ENCODE assay signal across 8 cellular contexts in genomic region chr17:58755577-58756245, GRCh38. TPM values are rescaled to one million over a fixed set of nuclear protein-coding genes. Genes with fewer than 3 reads are reported as not detected.
DNase-seq lines count a peak whose midpoint lies in the region; ATAC-seq, FAIRE-seq and TF ChIP-seq lines count a peak whose summit lies in the region.

Gene PPM1E (plus strand): TSS chr17:58755854.

- peak within 1 kb of the TSS; percentile 98 for H3K4me2 ChIP-seq in MM.1S (ENCODE audit: low read depth, low read length)

- H3K9me3 Mint-ChIP-seq in activated naive CD8-positive, alpha-beta T cell (ENCODE audit: low read depth) = no peaks in the 10 kb centered on the region

- peak; percentile 96 for DNase-seq in ELF-1 (ENCODE audit: low read depth, low spot score)
- DNase-seq in MM.1S = peak; percentile 42
- DNase-seq in SHP77 treated with DMSO at 0.1 percent for 48 hours (lab: John Stamatoyannopoulos, UW) = peak; percentile 31
- DNase-seq in heart right ventricle = peak; percentile 21 to 34
- peak; percentile 11 to 78 (median 38) for DNase-seq in pancreas
- DNase-seq in uterus = peak; percentile 28 to 30
- no peak for DNase-seq in GF-D8 (lab: John Stamatoyannopoulos, UW)

- no peak for FAIRE-seq in pancreas (lab: Jason Lieb, UNC)

- 1% methylated on average over 70 to 71 of the region's 71 CpGs for WGBS in heart right ventricle, 2 donors
- WGBS in pancreas, 2 donors = 1 to 2% methylated on average over 56 to 71 of the region's 71 CpGs

- no peaks in the 10 kb centered on the region for H4K20me1 ChIP-seq in MM.1S (ENCODE audit: insufficient read depth, low read length)

- intact Hi-C loops in heart right ventricle (cut with DNase I) (no loop called here), pancreas (cut with DNase I) (no loop called here), uterus (cut with DNase I; ENCODE audit: low total_unique reads) (no loop called here)

- H3K9me2 ChIP-seq in MM.1S (replicated peaks; ENCODE audit: insufficient read depth, low read length) = no peaks in the 10 kb centered on the region

- peaks cover 13% of the 10 kb centered on the region for H3K4me1 Mint-ChIP-seq in activated naive CD8-positive, alpha-beta T cell (ENCODE audit: low read depth)

- no peaks in the 10 kb centered on the region for H3K79me2 ChIP-seq in MM.1S (ENCODE audit: low read length)

- peaks cover 30% of the 10 kb centered on the region for H3K27me3 Mint-ChIP-seq in activated naive CD8-positive, alpha-beta T cell

- peak within 1 kb of the TSS; percentile 97 for H3K4me3 Mint-ChIP-seq in activated naive CD8-positive, alpha-beta T cell

- no peaks in the 10 kb centered on the region for H3F3A ChIP-seq in MM.1S (ENCODE audit: insufficient read depth, low read length)

- peak within 1 kb of the TSS; percentile 77 for H3K27ac Mint-ChIP-seq in activated naive CD8-positive, alpha-beta T cell

- H3K9ac ChIP-seq in MM.1S (ENCODE audit: low read length) = peak within 1 kb of the TSS; percentile 4; the same call in 1 of the 2 replicates

- no peaks in the 10 kb centered on the region for H3K36me3 Mint-ChIP-seq in activated naive CD8-positive, alpha-beta T cell

- H3K9me3 ChIP-seq in MM.1S (replicated peaks; ENCODE audit: insufficient read depth, low read length) (no peaks in the 10 kb centered on the region), heart right ventricle (no peaks in the 10 kb centered on the region), pancreas (no peaks in the 10 kb centered on the region), uterus (no peaks in the 10 kb centered on the region)

- H3K27ac ChIP-seq in MM.1S (ENCODE audit: low read length) = no peak within 1 kb of the TSS
- H3K27ac ChIP-seq in heart right ventricle = no peak within 1 kb of the TSS
- H3K27ac ChIP-seq in pancreas = no peak within 1 kb of the TSS
- H3K27ac ChIP-seq in uterus = no peak within 1 kb of the TSS

- H3K27me3 ChIP-seq in MM.1S (replicated peaks; ENCODE audit: insufficient read depth, low read length) (peaks cover 19% of the 10 kb centered on the region), heart right ventricle (peaks cover 0 to 81% (median 32%) of the 10 kb centered on the region in 7 donors), pancreas (peaks cover 0 to 40% (median 14%) of the 10 kb centered on the region in 4 donors), uterus (no peaks in the 10 kb centered on the region)

- H3K4me3 ChIP-seq in MM.1S (ENCODE audit: low read length) (peak within 1 kb of the TSS; percentile 70), heart right ventricle (peak within 1 kb of the TSS; percentile 24 to 65 (median 58)), pancreas (peak within 1 kb of the TSS; percentile 28 to 61 (median 46)), uterus (peak within 1 kb of the TSS; percentile 36 to 50)

- H3K36me3 ChIP-seq in MM.1S (replicated peaks; ENCODE audit: insufficient read depth, low read length) (no peaks in the 10 kb centered on the region), heart right ventricle (no peaks in the 10 kb centered on the region), pancreas (no peaks in the 10 kb centered on the region), uterus (no peaks in the 10 kb centered on the region)

- peak; percentile 75 to 93 (median 86) for ATAC-seq in heart right ventricle
- ATAC-seq in pancreas = peak; percentile 84 to 98 (median 96)

- TF ChIP-seq POLR2A in uterus (IDR thresholded peaks at IDR 0.05) = no peak

- H2AFZ ChIP-seq in MM.1S (ENCODE audit: low read length) = peak within 1 kb of the TSS; percentile 81

- H3K4me1 ChIP-seq in MM.1S (ENCODE audit: low read length) (0 out of 2 replicates have a peak, but pooled peaks cover 4% of the 10 kb centered on the region), heart right ventricle (peaks cover 0 to 19% (median 16%) of the 10 kb centered on the region in 9 donors), pancreas (peaks cover 0 to 8% (median 6%) of the 10 kb centered on the region in 3 donors), uterus (no peaks in the 10 kb centered on the region)

- TF ChIP-seq CTCF in MM.1S (IDR thresholded peaks at IDR 0.05; ENCODE audit: low read length) = no peak
- no peak for TF ChIP-seq CTCF in heart right ventricle (IDR thresholded peaks at IDR 0.05)
- TF ChIP-seq CTCF in pancreas (IDR thresholded peaks at IDR 0.05) = no peak
- no peak for TF ChIP-seq CTCF in uterus (IDR thresholded peaks at IDR 0.05)

RNA-seq across cellular contexts. Expression of gene PPM1E, which starts in this region (rescaled TPM):
- 1 to 10 TPM in 2 of 10 donors, under 1 TPM in 8; 0.14 to 3.1 (median 0.46) TPM for total RNA-seq in heart right ventricle
- under 1 TPM; 0.20 to 0.22 TPM for polyA plus RNA-seq in heart right ventricle
- under 1 TPM; 0.09 to 0.98 (median 0.34) TPM for total RNA-seq in pancreas
- polyA plus RNA-seq in pancreas = 1 to 10 TPM in 1 of 2 donors, under 1 TPM in 1; 0.34 to 1.3 TPM
- 1 to 10 TPM in 1 of 4 donors, under 1 TPM in 1, not detected in 2; 0.24 to 3.0 TPM for total RNA-seq in uterus
